ENCODE assay signal across 25 cellular contexts in genomic region chr3:128914966-128915645, GRCh38.
"Had no signal": no experiment of that assay in that cellular context is flagged by ENCODE, and none has a peak within 500 bp of the region (broad histone marks: within the 10 kb centered on the region; RNA-seq: fewer than 3 reads in every experiment).

No MANE protein-coding gene starts in this region.

- H3K27me3 ChIP-seq: brain microvascular endothelial cell, gastroesophageal sphincter, neural progenitor cell, stomach, tibial nerve, vagina had no signal

- ATAC-seq: activated T-cell treated with anti-CD3 and anti-CD28 coated beads, Interleukin-2, amount 50 U/mL, for 4 hours; activated T-helper 17 cell treated with anti-CD3 and anti-CD28 coated beads, Interleukin-2, amount 50 U/mL, for 72 hours; gastroesophageal sphincter; left cardiac atrium; natural killer cell; right cardiac atrium had no signal

- H3K4me3 Mint-ChIP-seq: activated CD4-positive, alpha-beta memory T cell treated with anti-CD3 and anti-CD28 coated beads for 36 hours; activated CD4-positive, alpha-beta T cell treated with anti-CD3 and anti-CD28 coated beads, Interleukin-2, amount 10 ng/mL, durations not matched to agents 24 days and 14 days; activated T-cell treated with anti-CD3 and anti-CD28 coated beads, Interleukin-2, amount 50 U/mL, for 4 hours; activated T-helper 17 cell treated with anti-CD3 and anti-CD28 coated beads, Interleukin-2, amount 50 U/mL, for 72 hours; natural killer cell; neural progenitor cell had no signal

- H3K4me1 Mint-ChIP-seq: activated CD4-positive, alpha-beta T cell treated with anti-CD3 and anti-CD28 coated beads, Interleukin-2, amount 10 ng/mL, durations not matched to agents 24 days and 14 days; activated T-helper 17 cell treated with anti-CD3 and anti-CD28 coated beads, Interleukin-2, amount 50 U/mL, for 72 hours; natural killer cell; neural progenitor cell had no signal

- H3K27ac Mint-ChIP-seq: activated CD4-positive, alpha-beta memory T cell treated with anti-CD3 and anti-CD28 coated beads for 36 hours; activated CD4-positive, alpha-beta T cell treated with anti-CD3 and anti-CD28 coated beads, Interleukin-2, amount 10 ng/mL, durations not matched to agents 24 days and 14 days; neural progenitor cell had no signal

- H3K27me3 Mint-ChIP-seq: activated CD4-positive, alpha-beta memory T cell treated with anti-CD3 and anti-CD28 coated beads for 36 hours; activated CD4-positive, alpha-beta T cell treated with anti-CD3 and anti-CD28 coated beads, Interleukin-2, amount 10 ng/mL, durations not matched to agents 24 days and 14 days; activated T-helper 17 cell treated with anti-CD3 and anti-CD28 coated beads, Interleukin-2, amount 50 U/mL, for 72 hours had no signal

- DNase-seq: activated CD4-positive, alpha-beta memory T cell treated with anti-CD3 and anti-CD28 coated beads for 36 hours; activated CD4-positive, alpha-beta T cell treated with anti-CD3 and anti-CD28 coated beads, Interleukin-2, amount 10 ng/mL, durations not matched to agents 24 days and 14 days; activated CD4-positive, CD25-positive, alpha-beta regulatory T cell treated with anti-CD3 and anti-CD28 coated beads, Interleukin-2, amount 50 U/mL, for 72 hours; activated CD8-positive, alpha-beta memory T cell treated with anti-CD3 and anti-CD28 coated beads, Interleukin-2, amount 50 U/mL, for 4 hours; activated naive CD4-positive, alpha-beta T cell; activated T-cell treated with anti-CD3 and anti-CD28 coated beads, Interleukin-2, amount 50 U/mL, for 4 hours; amniotic stem cell; brain microvascular endothelial cell; cortex of kidney; hippocampal formation; left cardiac atrium; natural killer cell; occipital lobe; right cardiac atrium; SK-N-SH; stimulated activated CD4-positive, alpha-beta T cell treated with anti-CD3 and anti-CD28 coated beads, Interleukin-12 subunit alpha, Interleukin-12 subunit beta, amount 100 ng/mL, for 4 hours; stimulated activated CD4-positive, alpha-beta T cell treated with anti-CD3 and anti-CD28 coated beads, Interleukin-4, amount 100 ng/mL, for 1 hour; stomach; T-helper 2 cell had no signal

- H3K9me3 ChIP-seq: SK-N-SH, vagina had no signal

- H3K9me3 Mint-ChIP-seq: activated CD4-positive, alpha-beta memory T cell treated with anti-CD3 and anti-CD28 coated beads for 36 hours; activated CD4-positive, alpha-beta T cell treated with anti-CD3 and anti-CD28 coated beads, Interleukin-2, amount 10 ng/mL, durations not matched to agents 24 days and 14 days; activated T-helper 17 cell treated with anti-CD3 and anti-CD28 coated beads, Interleukin-2, amount 50 U/mL, for 72 hours; natural killer cell had no signal

- H3K36me3 ChIP-seq: neural progenitor cell had no signal

- H3K27ac ChIP-seq: brain microvascular endothelial cell, gastroesophageal sphincter, neural progenitor cell, parathyroid adenoma, tibial nerve, vagina had no signal

- H3K4me3 ChIP-seq: gastroesophageal sphincter, neural progenitor cell, stomach, tibial nerve, vagina had no signal

- H3K4me1 ChIP-seq: gastroesophageal sphincter, neural progenitor cell, parathyroid adenoma, stomach, tibial nerve, vagina had no signal

- H3K36me3 Mint-ChIP-seq: natural killer cell had no signal
